ENCODE assay signal across 22 cellular contexts in genomic region chr11:128929468-128929867, GRCh38. TPM values are rescaled to one million over a fixed set of nuclear protein-coding genes. Genes with fewer than 3 reads are reported as not detected.
DNase-seq lines count a peak whose midpoint lies in the region; ATAC-seq and TF ChIP-seq lines count a peak whose summit lies in the region.
"Had no signal": no experiment of that assay in that cellular context is flagged by ENCODE, and none has a peak within 500 bp of the region (broad histone marks: within the 10 kb centered on the region; RNA-seq: fewer than 3 reads in every experiment).

No MANE protein-coding gene starts in this region.

- H3K79me2 ChIP-seq in H9 (ENCODE audit: insufficient read depth, low read length) (no peaks in the 10 kb centered on the region), OCI-LY7 (ENCODE audit: insufficient read depth, low read depth, low read length) (no peaks in the 10 kb centered on the region)

- H3K27ac Mint-ChIP-seq in activated CD4-positive, alpha-beta T cell treated with anti-CD3 and anti-CD28 coated beads for 36 hours, result no peak overlapping the region
- no peak overlapping the region for H3K27ac Mint-ChIP-seq in activated CD4-positive, alpha-beta T cell treated with anti-CD3 and anti-CD28 coated beads, Interleukin-2, amount 10 ng/mL, durations not matched to agents 24 days and 14 days
- H3K27ac Mint-ChIP-seq in H9, result no peak overlapping the region; a peak in 1 of 7 replicates
- H3K27ac Mint-ChIP-seq: HFFc6 had no signal

- H3K23ac ChIP-seq in H9 (ENCODE audit: insufficient read length, low read depth, low read length) (no peak overlapping the region), neuronal stem cell (ENCODE audit: low read depth, low read length, poor library complexity) (no peak overlapping the region)

- no peak overlapping the region for H3T11ph ChIP-seq in H9 (ENCODE audit: low read length)

- CTCF ChIA-PET in activated CD4-positive, alpha-beta T cell treated with anti-CD3 and anti-CD28 coated beads for 36 hours (lab: Charles Lee), result interaction anchor here (0.5 to 1.6 kb wide), 5 partner anchors 9 to 837 kb away, joined by 3 to 5 read pairs (median 3); partner anchors contain the start of gene KCNJ5
- CTCF ChIA-PET in OCI-LY7 (lab: Charles Lee; ENCODE audit: unreplicated experiment), result no interaction called here

- TF ChIP-seq CTCF in H9 (conservative IDR thresholded peaks at IDR 0.05) (no peak), foreskin keratinocyte (conservative IDR thresholded peaks at IDR 0.05) (no peak), OCI-LY7 (conservative IDR thresholded peaks at IDR 0.05; ENCODE audit: low read length) (no peak)

- no peaks in the 10 kb centered on the region for H3K27me3 Mint-ChIP-seq in activated CD4-positive, alpha-beta T cell treated with anti-CD3 and anti-CD28 coated beads for 36 hours
- H3K27me3 Mint-ChIP-seq in activated CD4-positive, alpha-beta T cell treated with anti-CD3 and anti-CD28 coated beads, Interleukin-2, amount 10 ng/mL, durations not matched to agents 24 days and 14 days, result no peaks in the 10 kb centered on the region
- peaks cover 86% of the 10 kb centered on the region for H3K27me3 Mint-ChIP-seq in H9 (ENCODE audit: low read depth)

- H3K4me1 Mint-ChIP-seq in activated CD4-positive, alpha-beta T cell treated with anti-CD3 and anti-CD28 coated beads for 36 hours, result peaks cover 8% of the 10 kb centered on the region
- peaks cover 8% of the 10 kb centered on the region for H3K4me1 Mint-ChIP-seq in activated CD4-positive, alpha-beta T cell treated with anti-CD3 and anti-CD28 coated beads, Interleukin-2, amount 10 ng/mL, durations not matched to agents 24 days and 14 days
- peaks cover 46 to 51% of the 10 kb centered on the region in 2 experiments for H3K4me1 Mint-ChIP-seq in H9

- H3K4ac ChIP-seq in H9 (ENCODE audit: low read depth, low read length) (no peak overlapping the region), neuronal stem cell (ENCODE audit: low read length) (no peak overlapping the region)

- H3K9me3 ChIP-seq in H9 (ENCODE audit: control insufficient read depth, low read depth, low read length), result no peaks in the 10 kb centered on the region
- no peaks in the 10 kb centered on the region for H3K9me3 ChIP-seq in neuronal stem cell (replicated peaks in 1 of 2; ENCODE audit: control insufficient read depth in 2 of 2, insufficient read depth in 1 of 2, low read depth in 1 of 2, low read length in 2 of 2)
- no peaks in the 10 kb centered on the region for H3K9me3 ChIP-seq in OCI-LY7 (ENCODE audit: low read length)
- H3K9me3 ChIP-seq: BE2C, ovary, transverse colon had no signal

- H2AFZ ChIP-seq in H9 (ENCODE audit: low read length) (no peak overlapping the region), neuronal stem cell (ENCODE audit: low read length) (peak overlapping the region; percentile 3), OCI-LY7 (ENCODE audit: low read length) (no peak overlapping the region)

- H3K14ac ChIP-seq in H9 (ENCODE audit: insufficient read depth, low read length) (no peak overlapping the region), neuronal stem cell (ENCODE audit: low read length) (no peak overlapping the region)

- no peak overlapping the region for H4K5ac ChIP-seq in H9 (ENCODE audit: insufficient read length, low read depth, low read length)

- H3K27me3 ChIP-seq in H9 (ENCODE audit: insufficient read depth, low read length) (peaks cover 19% of the 10 kb centered on the region; the same call in 1 of the 2 replicates), foreskin keratinocyte (no peaks in the 10 kb centered on the region), neuronal stem cell (ENCODE audit: control insufficient read depth in 3 of 3, insufficient read depth in 3 of 3, low read depth in 1 of 3, low read length in 3 of 3) (peaks cover 2 to 41% (median 25%) of the 10 kb centered on the region in 3 experiments)
- H3K27me3 ChIP-seq: BE2C, ovary, transverse colon had no signal

- POLR2A ChIA-PET in activated CD4-positive, alpha-beta T cell treated with anti-CD3 and anti-CD28 coated beads for 36 hours (lab: Charles Lee), result no interaction called here
- POLR2A ChIA-PET in OCI-LY7 (lab: Charles Lee), result interaction anchor here (0.6 kb wide), 1 partner anchor 1390 kb away, joined by 5 read pairs; no protein-coding TSS in a partner anchor

- no peaks in the 10 kb centered on the region for H3K9me2 ChIP-seq in OCI-LY7 (ENCODE audit: insufficient read depth, low read length)

- no peak overlapping the region for H4K91ac ChIP-seq in H9 (ENCODE audit: insufficient read length, low read depth, low read length)
- no peak overlapping the region for H4K91ac ChIP-seq in neuronal stem cell (ENCODE audit: low read depth, low read length, poor library complexity)

- H2BK120ac ChIP-seq in H9 (ENCODE audit: low read depth, low read length, poor library complexity, severe bottlenecking), result no peak overlapping the region
- no peak overlapping the region for H2BK120ac ChIP-seq in neuronal stem cell (ENCODE audit: low read depth, low read length)

- no peaks in the 10 kb centered on the region for H4K20me1 ChIP-seq in H9 (ENCODE audit: control insufficient read depth, insufficient read depth, insufficient read length)
- no peaks in the 10 kb centered on the region for H4K20me1 ChIP-seq in OCI-LY7 (ENCODE audit: insufficient read depth, low read length)

- DNase-seq in activated CD4-positive, alpha-beta T cell treated with anti-CD3 and anti-CD28 coated beads for 36 hours, result peak; percentile 43
- no peak for DNase-seq in activated CD4-positive, alpha-beta T cell treated with anti-CD3 and anti-CD28 coated beads, Interleukin-2, amount 10 ng/mL, durations not matched to agents 24 days and 14 days
- DNase-seq in H9 (peak; percentile 42), foreskin keratinocyte (no peak), neuronal stem cell (ENCODE audit: low spot score) (no peak), epidermal melanocyte (ENCODE audit: insufficient read length, low spot score) (no peak), middle frontal gyrus (ENCODE audit: extremely low spot score, low spot score) (no peak), OCI-LY7 (ENCODE audit: low spot score) (no peak)
- DNase-seq: activated CD8-positive, alpha-beta memory T cell treated with anti-CD3 and anti-CD28 coated beads for 24 hours; BE2C; GDM1; hippocampal formation; left cardiac atrium; NCI-H1436; ovary; RPMI8226; SW 1271; transverse colon had no signal

- H3K79me1 ChIP-seq in H9 (ENCODE audit: insufficient read depth, low read depth, low read length, poor library complexity, severe bottlenecking) (no peaks in the 10 kb centered on the region), neuronal stem cell (ENCODE audit: low read depth, low read length) (no peaks in the 10 kb centered on the region)

- H3K9ac ChIP-seq in H9 (ENCODE audit: extremely low read depth, insufficient read length, low read length), result no peak overlapping the region
- no peak overlapping the region for H3K9ac ChIP-seq in neuronal stem cell (ENCODE audit: low read depth, low read length, poor library complexity)

- H2BK15ac ChIP-seq in H9 (ENCODE audit: low read depth, low read length), result no peak overlapping the region
- peak overlapping the region; percentile 76 for H2BK15ac ChIP-seq in neuronal stem cell (ENCODE audit: low read length)

- H3K4me3 ChIP-seq in neuronal stem cell (ENCODE audit: low read length in 2 of 2) (no peak overlapping the region), OCI-LY7 (ENCODE audit: low read depth, low read length, poor library complexity, severe bottlenecking) (no peak overlapping the region)
- H3K4me3 ChIP-seq: ovary, skin epidermis, transverse colon had no signal

- H3K36me3 ChIP-seq in neuronal stem cell (replicated peaks in 1 of 2; ENCODE audit: control insufficient read depth in 2 of 2, insufficient read depth in 2 of 2, low read length in 2 of 2), result no peaks in the 10 kb centered on the region
- no peaks in the 10 kb centered on the region for H3K36me3 ChIP-seq in OCI-LY7 (ENCODE audit: insufficient read depth, low read length)
- H3K36me3 ChIP-seq: BE2C, ovary, transverse colon had no signal

- WGBS in H9 (ENCODE audit: extremely low coverage, insufficient read length, low lambda C conversion rate), result no CpG with 5 or more reads among the region's 5 CpGs
- WGBS in neuronal stem cell (ENCODE audit: extremely low coverage in 2 of 2, insufficient read length in 2 of 2, insufficient replicate concordance in 1 of 2), 2 donors, result no CpG with 5 or more reads among the region's 5 CpGs

- H3K18ac ChIP-seq in H9 (ENCODE audit: insufficient read length, low read depth, low read length) (no peak overlapping the region), neuronal stem cell (ENCODE audit: low read length) (peak overlapping the region; percentile 31)

- no peak overlapping the region for H3K4me3 Mint-ChIP-seq in activated CD4-positive, alpha-beta T cell treated with anti-CD3 and anti-CD28 coated beads for 36 hours
- no peak overlapping the region for H3K4me3 Mint-ChIP-seq in activated CD4-positive, alpha-beta T cell treated with anti-CD3 and anti-CD28 coated beads, Interleukin-2, amount 10 ng/mL, durations not matched to agents 24 days and 14 days
- peak overlapping the region in 1 of 2 experiments; percentile 11; a peak in 2 of 5 replicates for H3K4me3 Mint-ChIP-seq in H9
- H3K4me3 Mint-ChIP-seq: HFFc6 had no signal

- no peak overlapping the region for H2BK12ac ChIP-seq in H9 (ENCODE audit: insufficient read length, low read depth, low read length)
- H2BK12ac ChIP-seq in neuronal stem cell (ENCODE audit: low read length), result no peak overlapping the region

- H3K9me3 Mint-ChIP-seq in activated CD4-positive, alpha-beta T cell treated with anti-CD3 and anti-CD28 coated beads for 36 hours (ENCODE audit: low read depth), result no peaks in the 10 kb centered on the region
- no peaks in the 10 kb centered on the region for H3K9me3 Mint-ChIP-seq in activated CD4-positive, alpha-beta T cell treated with anti-CD3 and anti-CD28 coated beads, Interleukin-2, amount 10 ng/mL, durations not matched to agents 24 days and 14 days
- H3K9me3 Mint-ChIP-seq in H9, result peaks cover 0 to 3% of the 10 kb centered on the region in 2 experiments; a peak in 2 of 5 replicates
- H3K9me3 Mint-ChIP-seq: HFFc6 had no signal

- H3K36me3 Mint-ChIP-seq in activated CD4-positive, alpha-beta T cell treated with anti-CD3 and anti-CD28 coated beads for 36 hours (ENCODE audit: low read depth), result no peaks in the 10 kb centered on the region
- no peaks in the 10 kb centered on the region for H3K36me3 Mint-ChIP-seq in activated CD4-positive, alpha-beta T cell treated with anti-CD3 and anti-CD28 coated beads, Interleukin-2, amount 10 ng/mL, durations not matched to agents 24 days and 14 days (ENCODE audit: low read depth)
- 0 out of 7 replicates have a peak, but pooled peaks cover 0 to 3% (median 0%) of the 10 kb centered on the region in 3 experiments for H3K36me3 Mint-ChIP-seq in H9 (ENCODE audit: insufficient read depth in 1 of 3, low read depth in 3 of 3)

- H2AK5ac ChIP-seq in H9 (ENCODE audit: insufficient read length, low read length) (no peak overlapping the region), neuronal stem cell (ENCODE audit: low read depth, low read length) (no peak overlapping the region)

- H4K8ac ChIP-seq in H9 (replicated peaks; ENCODE audit: insufficient read length, low read depth, low read length) (no peak overlapping the region), neuronal stem cell (ENCODE audit: low read depth, low read length) (no peak overlapping the region)

- no TSS peak for BruUV-seq in OCI-LY7 (replicated peaks; lab: Mats Ljungman, UMichigan)

- intact Hi-C loops in activated CD4-positive, alpha-beta T cell treated with anti-CD3 and anti-CD28 coated beads for 36 hours (cut with DNase I, micrococcal nuclease), result no loop called here
- intact Hi-C loops in activated CD4-positive, alpha-beta T cell treated with anti-CD3 and anti-CD28 coated beads, Interleukin-2, amount 10 ng/mL, durations not matched to agents 24 days and 14 days (cut with micrococcal nuclease), result no loop called here
- intact Hi-C loops in OCI-LY7 (cut with micrococcal nuclease; ENCODE audit: unreplicated experiment), result no loop called here

- H3K23me2 ChIP-seq in H9 (ENCODE audit: insufficient read length, low read depth, low read length, poor library complexity, severe bottlenecking), result no peaks in the 10 kb centered on the region

- H3K27ac ChIP-seq in H9 (ENCODE audit: insufficient read length, low read depth, low read length) (no peak overlapping the region), foreskin keratinocyte (no peak overlapping the region), neuronal stem cell (replicated peaks; ENCODE audit: low read length) (no peak overlapping the region), OCI-LY7 (ENCODE audit: low read depth, low read length, poor library complexity, severe bottlenecking) (no peak overlapping the region)
- H3K27ac ChIP-seq: 22Rv1, ovary, skin epidermis, transverse colon had no signal

- H3K4me1 ChIP-seq in H9 (ENCODE audit: insufficient read depth, low read length) (peaks cover 13% of the 10 kb centered on the region), foreskin keratinocyte (no peaks in the 10 kb centered on the region), neuronal stem cell (ENCODE audit: control insufficient read depth in 2 of 2, insufficient read depth in 1 of 2, low read depth in 1 of 2, low read length in 2 of 2) (peaks cover 13 to 17% of the 10 kb centered on the region in 2 donors), OCI-LY7 (ENCODE audit: insufficient read depth, low read length, poor library complexity, severe bottlenecking) (no peaks in the 10 kb centered on the region)
- H3K4me1 ChIP-seq: BE2C, transverse colon had no signal

- H2BK5ac ChIP-seq in H9 (ENCODE audit: insufficient read length, low read length) (no peak overlapping the region), neuronal stem cell (ENCODE audit: low read length) (peak overlapping the region; percentile 19)

- H3K4me2 ChIP-seq in H9 (ENCODE audit: insufficient read depth, insufficient read length, low read length), result no peak overlapping the region
- H3K4me2 ChIP-seq in neuronal stem cell (ENCODE audit: insufficient read depth, low read length, poor library complexity, severe bottlenecking), result no peak overlapping the region
- no peak overlapping the region for H3K4me2 ChIP-seq in OCI-LY7 (ENCODE audit: low read length)

- H3K56ac ChIP-seq in H9 (ENCODE audit: insufficient read length, low read depth, low read length), result no peak overlapping the region

- ATAC-seq in activated CD4-positive, alpha-beta T cell treated with anti-CD3 and anti-CD28 coated beads for 36 hours, result peak; percentile 72
- ATAC-seq in foreskin keratinocyte, result peak; percentile 12
- ATAC-seq: left cardiac atrium had no signal

- no peak overlapping the region for H2BK20ac ChIP-seq in H9 (ENCODE audit: low read depth, low read length, poor library complexity, severe bottlenecking)

RNA-seq across cellular contexts. Expression of gene TP53AIP1, which starts 13.2 kb away (rescaled TPM):
- total RNA-seq in activated CD4-positive, alpha-beta T cell treated with anti-CD3 and anti-CD28 coated beads for 36 hours, result not detected
- total RNA-seq in activated CD4-positive, alpha-beta T cell treated with anti-CD3 and anti-CD28 coated beads, Interleukin-2, amount 10 ng/mL, durations not matched to agents 24 days and 14 days, result not detected in 2 replicates
- total RNA-seq in H9 (2021) (not detected in 2 replicates), foreskin keratinocyte (6.5 and 7.9 TPM in 2 replicates), OCI-LY7 (2022) (not detected in 2 replicates)
- 9.7 and 10.4 TPM in 2 replicates for polyA plus RNA-seq in foreskin keratinocyte
- polyA plus RNA-seq in neuronal stem cell (2013, experiment 1 of 2), result not detected
- 0.11 TPM for polyA plus RNA-seq in neuronal stem cell (2013, experiment 2 of 2)
- not detected in 2 replicates for total RNA-seq in OCI-LY7 (2014; rRNA removed; shearing (Covaris generic))
- total RNA-seq: HFFc6, left cardiac atrium, mononuclear cell had no signal

RNA-seq across cellular contexts. Expression of gene KCNJ5, which starts 38.3 kb away (rescaled TPM):
- not detected for total RNA-seq in activated CD4-positive, alpha-beta T cell treated with anti-CD3 and anti-CD28 coated beads for 36 hours
- not detected in 2 replicates for total RNA-seq in activated CD4-positive, alpha-beta T cell treated with anti-CD3 and anti-CD28 coated beads, Interleukin-2, amount 10 ng/mL, durations not matched to agents 24 days and 14 days
- total RNA-seq in H9 (2021) (0.04 and 0.11 TPM in 2 replicates), foreskin keratinocyte (0.95 and 3.8 TPM in 2 replicates), OCI-LY7 (2022) (not detected in 2 replicates)
- polyA plus RNA-seq in foreskin keratinocyte, result 0.65 and 2.5 TPM in 2 replicates
- polyA plus RNA-seq in neuronal stem cell (2013, experiment 1 of 2), result 0.21 TPM
- 0.21 TPM for polyA plus RNA-seq in neuronal stem cell (2013, experiment 2 of 2)
- not detected in 2 replicates for total RNA-seq in OCI-LY7 (2014; rRNA removed; shearing (Covaris generic))
- total RNA-seq: HFFc6 had no signal

Comparison
In these comparisons a context has a peak if more than half of its experiments do, and no peak if none do; other contexts are left out.
1. DNase-seq: peak in activated CD4-positive, alpha-beta T cell treated with anti-CD3 and anti-CD28 coated beads for 36 hours (single experiment) and H9 (single experiment); none in activated CD4-positive, alpha-beta T cell treated with anti-CD3 and anti-CD28 coated beads, Interleukin-2, amount 10 ng/mL, durations not matched to agents 24 days and 14 days (single experiment), foreskin keratinocyte (0 of 2), neuronal stem cell (single experiment), epidermal melanocyte (single experiment), middle frontal gyrus (single experiment) and OCI-LY7 (single experiment).